ENCODE assay signal across 1 cellular context in genomic region chr19:35641515-35642151, GRCh38.
TF ChIP-seq lines count a peak whose summit lies in the region.

Gene ETV2 (plus strand): TSS chr19:35641745. CDS start chr19:35642461, 716 bp downstream.

TF ChIP-seq in SK-N-SH, 30 proteins besides CTCF, POLR2A, EP300 and RAD21 (continued from another document):
- no peak for TF ChIP-seq FOXM1 (IDR thresholded peaks at IDR 0.05; ENCODE audit: low read depth)
- no peak for TF ChIP-seq IRF3 (IDR thresholded peaks at IDR 0.05; ENCODE audit: low read depth, low read length)
- TF ChIP-seq GABPA (IDR thresholded peaks at IDR 0.05; ENCODE audit: low read depth), result no peak
- no peak for TF ChIP-seq FOXJ3 (CRISPR knock-in tag; IDR thresholded peaks at IDR 0.05)
- TF ChIP-seq REST (IDR thresholded peaks at IDR 0.05; ENCODE audit: low read depth, low read length), result no peak
- no peak for TF ChIP-seq SMC3 (IDR thresholded peaks at IDR 0.05; ENCODE audit: low read depth, low read length)
